24 cellular contexts compared by ENCODE assay signal in genomic region chr2:212226114-212226513, GRCh38.
"Had no signal": no experiment of that assay in that cellular context is flagged by ENCODE, and none has a peak within 500 bp of the region (broad histone marks: within the 10 kb centered on the region; RNA-seq: fewer than 3 reads in every experiment).

No MANE protein-coding gene starts in this region.

- H3K27ac ChIP-seq: left ventricle myocardium inferior, pancreas, right atrium auricular region, right lobe of liver, tibial nerve, uterus had no signal

- H3K4me3 ChIP-seq: left ventricle myocardium inferior, lung, pancreas, right atrium auricular region, right lobe of liver, smooth muscle cell, tibial nerve, uterus had no signal

- H3K27me3 ChIP-seq: pancreas, right atrium auricular region, right lobe of liver, tibial nerve had no signal

- H3K27ac Mint-ChIP-seq: mesothelial cell of epicardium; naive B cell; natural killer cell; nephron progenitor cell; stimulated activated memory B cell treated with anti-CD40 and anti-IgM and Interleukin-4, amounts not matched to agents 10 μg/mL and 1 μg/mL and 100 μg/mL, for 72 hours; stimulated activated naive CD8-positive, alpha-beta T cell treated with anti-CD3 and anti-CD28 coated beads, Interleukin-15, amount 100 ng/mL, for 72 hours; type B pancreatic cell had no signal

- H3K4me1 ChIP-seq: right lobe of liver, uterus had no signal

- H3K27me3 Mint-ChIP-seq: naive B cell; stimulated activated memory B cell treated with anti-CD40 and anti-IgM and Interleukin-4, amounts not matched to agents 10 μg/mL and 1 μg/mL and 100 μg/mL, for 72 hours; stimulated activated naive CD8-positive, alpha-beta T cell treated with anti-CD3 and anti-CD28 coated beads, Interleukin-15, amount 100 ng/mL, for 72 hours; type B pancreatic cell had no signal

- H3K36me3 ChIP-seq: left ventricle myocardium inferior, pancreas, right atrium auricular region, right lobe of liver, tibial nerve, uterus had no signal

- H3K4me3 Mint-ChIP-seq: mesothelial cell of epicardium; natural killer cell; nephron progenitor cell; stimulated activated memory B cell treated with anti-CD40 and anti-IgM and Interleukin-4, amounts not matched to agents 10 μg/mL and 1 μg/mL and 100 μg/mL, for 72 hours; stimulated activated naive CD8-positive, alpha-beta T cell treated with anti-CD3 and anti-CD28 coated beads, Interleukin-15, amount 100 ng/mL, for 72 hours; type B pancreatic cell had no signal

- H3K9me3 Mint-ChIP-seq: mesothelial cell of epicardium, nephron progenitor cell, type B pancreatic cell had no signal

- H3K9me3 ChIP-seq: left ventricle myocardium inferior, pancreas, right atrium auricular region, right lobe of liver, tibial nerve, uterus had no signal

- H3K4me2 ChIP-seq: smooth muscle cell had no signal

- H3K36me3 Mint-ChIP-seq: mesothelial cell of epicardium; naive B cell; natural killer cell; stimulated activated memory B cell treated with anti-CD40 and anti-IgM and Interleukin-4, amounts not matched to agents 10 μg/mL and 1 μg/mL and 100 μg/mL, for 72 hours; type B pancreatic cell had no signal

- H3K4me1 Mint-ChIP-seq: naive B cell; natural killer cell; nephron progenitor cell; stimulated activated memory B cell treated with anti-CD40 and anti-IgM and Interleukin-4, amounts not matched to agents 10 μg/mL and 1 μg/mL and 100 μg/mL, for 72 hours; stimulated activated naive CD8-positive, alpha-beta T cell treated with anti-CD3 and anti-CD28 coated beads, Interleukin-15, amount 100 ng/mL, for 72 hours had no signal

- DNase-seq: hippocampal formation; left ventricle myocardium inferior; mesendoderm; naive B cell; natural killer cell; nephron progenitor cell; pancreas; posterior cingulate gyrus; right lobe of liver; stimulated activated CD4-positive, alpha-beta T cell treated with anti-CD3 and anti-CD28 coated beads, Interleukin-1b, Interleukin-23, amount 100 ng/mL, for 48 hours; stimulated activated CD4-positive, alpha-beta T cell treated with anti-CD3 and anti-CD28 coated beads, Interleukin-2, amount 100 ng/mL, for 48 hours; stimulated activated CD4-positive, alpha-beta T cell treated with anti-CD3 and anti-CD28 coated beads, Interleukin-4, amount 100 ng/mL, for 4 hours; stimulated activated CD8-positive, alpha-beta memory T cell treated with anti-CD3 and anti-CD28 coated beads, Interleukin-4, amount 100 ng/mL, for 48 hours; stimulated activated naive CD4-positive, alpha-beta T cell treated with Interleukin-2 at 50 U/mL for 16 hours; stimulated activated naive CD8-positive, alpha-beta T cell treated with anti-CD3 and anti-CD28 coated beads, Interleukin-15, amount 100 ng/mL, for 72 hours; substantia nigra; uterus had no signal
